ENCODE assay signal across 21 cellular contexts in the genomic region with DNA sequence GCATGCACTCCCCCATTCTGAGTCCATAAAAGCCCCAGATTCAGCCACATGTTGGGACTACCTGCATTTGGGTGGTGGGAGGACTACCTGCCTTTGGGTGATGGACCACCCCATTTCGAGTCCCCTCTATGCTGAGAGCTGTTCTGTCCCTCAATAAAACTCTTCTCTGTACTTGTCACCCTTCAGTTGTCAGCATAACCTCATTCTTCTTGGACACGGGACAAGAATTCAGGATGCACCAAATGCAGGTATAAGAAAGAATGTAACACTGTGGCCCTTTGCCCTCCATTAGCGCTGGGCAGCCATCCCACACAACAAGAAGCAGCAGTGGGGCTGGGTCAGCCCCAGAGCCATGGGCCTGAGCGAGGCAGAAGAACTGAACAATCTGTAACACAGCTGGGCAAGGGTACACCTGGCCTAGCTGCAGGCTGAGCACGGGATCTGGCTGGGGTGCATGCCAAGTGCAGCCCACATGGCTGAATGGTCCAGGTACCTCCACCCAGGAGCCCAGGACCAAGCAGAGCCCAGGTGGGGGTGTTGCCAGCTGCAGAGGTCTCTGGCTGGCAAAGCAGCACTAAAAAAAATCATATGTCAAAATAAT.
"Had no signal": no experiment of that assay in that cellular context is flagged by ENCODE, and none has a peak within 500 bp of the region (broad histone marks: within the 10 kb centered on the region; RNA-seq: fewer than 3 reads in every experiment).

No MANE protein-coding gene starts in this region.

- H3K27me3 ChIP-seq: esophagus muscularis mucosa, foreskin keratinocyte, heart right ventricle, pancreas, right atrium auricular region, tibial nerve had no signal

- H3K4me2 ChIP-seq: smooth muscle cell had no signal

- H3K36me3 ChIP-seq: pancreas, right atrium auricular region, tibial nerve had no signal

- H3K27ac ChIP-seq: esophagus muscularis mucosa, foreskin keratinocyte, heart right ventricle, pancreas, psoas muscle, right atrium auricular region, tibial nerve had no signal

- H3K4me1 ChIP-seq: esophagus muscularis mucosa, foreskin keratinocyte, heart right ventricle, pancreas, psoas muscle, right atrium auricular region, tibial nerve had no signal

- H3K4me3 ChIP-seq: esophagus muscularis mucosa, heart right ventricle, pancreas, psoas muscle, right atrium auricular region, smooth muscle cell, tibial nerve had no signal

- ATAC-seq: activated CD4-positive, alpha-beta T cell treated with anti-CD3 and anti-CD28 coated beads for 36 hours; activated CD8-positive, alpha-beta memory T cell treated with anti-CD3 and anti-CD28 coated beads, Interleukin-2, amount 10 ng/mL, durations not matched to agents 7 days and 5 days; activated CD8-positive, alpha-beta T cell treated with anti-CD3 and anti-CD28 coated beads, Interleukin-2, amount 10 ng/mL, durations not matched to agents 7 days and 5 days; activated naive CD8-positive, alpha-beta T cell treated with anti-CD3 and anti-CD28 coated beads, Interleukin-2, amount 50 U/mL, for 24 hours; foreskin keratinocyte; heart right ventricle; left ventricle myocardium superior; naive thymus-derived CD4-positive, alpha-beta T cell; pancreas; psoas muscle had no signal

- DNase-seq: activated CD4-positive, alpha-beta T cell treated with anti-CD3 and anti-CD28 coated beads for 36 hours; activated CD4-positive, CD25-positive, alpha-beta regulatory T cell; activated CD8-positive, alpha-beta memory T cell treated with anti-CD3 and anti-CD28 coated beads, Interleukin-2, amount 10 ng/mL, durations not matched to agents 7 days and 5 days; activated CD8-positive, alpha-beta T cell treated with anti-CD3 and anti-CD28 coated beads, Interleukin-2, amount 10 ng/mL, durations not matched to agents 7 days and 5 days; activated naive CD8-positive, alpha-beta T cell treated with anti-CD3 and anti-CD28 coated beads, Interleukin-2, amount 50 U/mL, for 24 hours; activated T-cell treated with anti-CD3 and anti-CD28 coated beads, Interleukin-2, amount 50 U/mL, for 48 hours; endodermal cell; foreskin keratinocyte; heart right ventricle; left ventricle myocardium superior; naive thymus-derived CD4-positive, alpha-beta T cell; nucleus accumbens; psoas muscle; stimulated activated CD4-positive, alpha-beta T cell treated with anti-CD3 and anti-CD28 coated beads, Interleukin-15, amount 100 ng/mL, for 24 hours; stimulated activated CD4-positive, alpha-beta T cell treated with anti-CD3 and anti-CD28 coated beads, Interleukin-2, amount 100 ng/mL, for 24 hours; stimulated activated naive CD4-positive, alpha-beta T cell treated with Interleukin-2 at 50 U/mL for 16 hours had no signal
